9 cellular contexts compared by ENCODE assay signal in the genomic region with DNA sequence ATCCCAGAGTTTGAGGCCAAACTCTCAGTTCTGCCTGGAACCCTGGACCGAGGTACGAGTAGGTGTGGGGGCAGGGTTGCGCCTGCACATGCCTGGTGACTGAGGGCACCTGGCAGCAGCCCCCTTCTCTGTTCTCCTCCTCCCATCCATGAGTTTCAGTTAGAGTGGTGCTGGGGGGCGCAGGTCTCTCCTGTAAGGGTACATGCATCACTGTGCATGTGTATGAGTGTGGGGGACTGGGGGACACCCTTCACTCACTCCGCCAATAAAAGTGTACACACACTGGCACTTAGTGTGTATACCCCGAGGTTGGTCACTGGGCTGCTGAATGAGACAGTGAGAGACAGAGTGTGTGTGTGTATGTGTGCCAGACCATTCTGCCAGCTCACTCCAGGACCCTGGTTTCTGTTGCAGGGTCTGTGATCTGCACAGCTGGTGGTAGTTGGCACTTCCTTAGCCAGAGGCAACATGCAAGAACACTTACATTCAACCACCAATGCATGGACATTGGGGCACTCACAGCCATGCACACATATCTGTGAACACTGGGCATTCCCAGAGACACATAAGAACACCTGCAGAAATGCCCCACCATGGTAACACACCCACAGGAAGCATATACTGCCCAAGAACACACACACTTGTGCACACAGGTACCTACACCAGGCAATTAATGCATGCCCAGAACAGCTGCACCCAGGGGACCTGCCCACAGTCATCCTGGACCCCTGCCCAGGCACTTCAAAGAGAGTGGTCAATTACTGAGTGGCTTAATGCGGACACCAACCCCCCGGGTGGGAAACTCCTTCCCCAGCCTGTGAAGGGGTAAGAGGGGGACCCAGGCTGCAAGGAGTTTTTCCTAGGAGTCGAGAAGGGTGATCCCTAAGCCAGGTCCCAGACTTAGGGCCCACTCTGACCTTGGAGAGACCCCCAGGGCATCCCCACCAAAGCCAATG. TPM values are rescaled to one million over a fixed set of nuclear protein-coding genes. Genes with fewer than 3 reads are reported as not detected.
A peak's percentile ranks its signal among the peaks of the same experiment; 100 is the strongest.
DNase-seq lines count a peak whose midpoint lies in the region; ATAC-seq and TF ChIP-seq lines count a peak whose summit lies in the region.
"Had no signal": no experiment of that assay in that cellular context is flagged by ENCODE, and none has a peak within 500 bp of the region (broad histone marks: within the 10 kb centered on the region; RNA-seq: fewer than 3 reads in every experiment).

No MANE protein-coding gene starts in this region.

- POLR2A ChIA-PET in activated CD4-positive, alpha-beta T cell treated with anti-CD3 and anti-CD28 coated beads for 36 hours (lab: Charles Lee): no interaction called here

- no peak overlapping the region for H3K4me3 ChIP-seq in NB4 (ENCODE audit: low read depth, low read length)
- no peak overlapping the region for H3K4me3 ChIP-seq in osteoblast (ENCODE audit: insufficient read depth, low read length)

- no peak for DNase-seq in activated CD4-positive, alpha-beta T cell treated with anti-CD3 and anti-CD28 coated beads for 36 hours
- no peak for DNase-seq in activated CD4-positive, alpha-beta T cell treated with anti-CD3 and anti-CD28 coated beads for 1 hour
- peak; percentile 55 for DNase-seq in NB4 (ENCODE audit: low read depth)
- peak in 1 of 61 donors; percentile 53 for DNase-seq in caudate nucleus (lab: John Stamatoyannopoulos, UW)
- peak; percentile 77 for DNase-seq in osteoblast (ENCODE audit: insufficient read length, low spot score, missing footprints)
- no peak for DNase-seq in AG08395 (ENCODE audit: low spot score)
- no peak for DNase-seq in NCI-H1092 treated with DMSO at 0.1 percent for 48 hours (lab: John Stamatoyannopoulos, UW)

- no peak overlapping the region for H2AFZ ChIP-seq in osteoblast (ENCODE audit: low read length)

- H3K27ac ChIP-seq in caudate nucleus (ENCODE audit: low read depth, low read length) (peak overlapping the region; percentile 91), osteoblast (ENCODE audit: low read depth, low read length) (no peak overlapping the region)

- no peaks in the 10 kb centered on the region for H3K36me3 ChIP-seq in osteoblast (ENCODE audit: insufficient read depth, low read length)
- H3K36me3 ChIP-seq: transverse colon had no signal

- TF ChIP-seq POLR2A in NB4 (IDR thresholded peaks at IDR 0.05; ENCODE audit: extremely low read depth, insufficient read length) (no peak), GM18505 (IDR thresholded peaks at IDR 0.05; ENCODE audit: borderline replicate concordance, extremely low read depth, insufficient read depth, insufficient read length) (no peak)

- intact Hi-C loops in activated CD4-positive, alpha-beta T cell treated with anti-CD3 and anti-CD28 coated beads for 36 hours (cut with DNase I, micrococcal nuclease): loop anchor here (1.0 kb wide), 5 partner anchors 19 to 365 kb away; partner anchors contain the start of genes ATG2A (in 1 of the 2) and RPS6KA4 (in 1 of the 2)

- H3K27me3 ChIP-seq in osteoblast (ENCODE audit: insufficient read depth, low read length): peaks cover 17% of the 10 kb centered on the region

- no peak overlapping the region for H3K27ac Mint-ChIP-seq in activated CD4-positive, alpha-beta T cell treated with anti-CD3 and anti-CD28 coated beads for 36 hours

- H3K4me3 Mint-ChIP-seq in activated CD4-positive, alpha-beta T cell treated with anti-CD3 and anti-CD28 coated beads for 36 hours: peak overlapping the region; percentile 46

- CTCF ChIA-PET in activated CD4-positive, alpha-beta T cell treated with anti-CD3 and anti-CD28 coated beads for 36 hours (lab: Charles Lee): no interaction called here

- H3K79me2 ChIP-seq in osteoblast (ENCODE audit: insufficient read depth, low read length): no peaks in the 10 kb centered on the region

- peaks cover 18% of the 10 kb centered on the region for H3K27me3 Mint-ChIP-seq in activated CD4-positive, alpha-beta T cell treated with anti-CD3 and anti-CD28 coated beads for 36 hours

- H3K9me3 Mint-ChIP-seq in activated CD4-positive, alpha-beta T cell treated with anti-CD3 and anti-CD28 coated beads for 36 hours (ENCODE audit: low read depth): no peaks in the 10 kb centered on the region

- no peaks in the 10 kb centered on the region for H3K36me3 Mint-ChIP-seq in activated CD4-positive, alpha-beta T cell treated with anti-CD3 and anti-CD28 coated beads for 36 hours (ENCODE audit: low read depth)

- ATAC-seq in activated CD4-positive, alpha-beta T cell treated with anti-CD3 and anti-CD28 coated beads for 36 hours: no peak
- ATAC-seq in GM18505 (IDR thresholded peaks at IDR 0.05; ENCODE audit: unreplicated experiment): no peak

- no peaks in the 10 kb centered on the region for H3K4me1 ChIP-seq in osteoblast (ENCODE audit: insufficient read depth, low read length)

- no peaks in the 10 kb centered on the region for H3K9me3 ChIP-seq in osteoblast (ENCODE audit: low read depth, low read length)
- H3K9me3 ChIP-seq: transverse colon had no signal

- TF ChIP-seq CTCF in NB4 (IDR thresholded peaks at IDR 0.05; ENCODE audit: low read depth, low read length) (no peak), osteoblast (IDR thresholded peaks at IDR 0.05; ENCODE audit: extremely low read depth, low read depth, low read length) (no peak)

- H4K20me1 ChIP-seq in osteoblast (ENCODE audit: insufficient read depth, low read length): no peaks in the 10 kb centered on the region

- no peak overlapping the region for H3K4me2 ChIP-seq in osteoblast (ENCODE audit: insufficient read depth, low read length)

- peaks cover 11% of the 10 kb centered on the region for H3K4me1 Mint-ChIP-seq in activated CD4-positive, alpha-beta T cell treated with anti-CD3 and anti-CD28 coated beads for 36 hours

RNA-seq across cellular contexts. Expression of gene NRXN2, which starts 1.2 kb away (rescaled TPM):
- under 1 TPM; 0.18 to 0.39 TPM for total RNA-seq in activated CD4-positive, alpha-beta T cell treated with anti-CD3 and anti-CD28 coated beads for 36 hours
- total RNA-seq in osteoblast: 62.5 and 90.1 TPM in 2 replicates

RNA-seq across cellular contexts. Expression of gene RASGRP2, which starts 19.8 kb away (rescaled TPM):
- 1 to 10 TPM; 5.6 to 5.9 TPM for total RNA-seq in activated CD4-positive, alpha-beta T cell treated with anti-CD3 and anti-CD28 coated beads for 36 hours
- 0.29 TPM in 1 of 2 replicates, not detected in the other for total RNA-seq in osteoblast

RNA-seq across cellular contexts. Expression of gene PYGM, which starts 35.6 kb away (rescaled TPM):
- 1 to 10 TPM in 1 of 2 experiments, under 1 TPM in 1; 0.87 to 1.5 TPM for total RNA-seq in activated CD4-positive, alpha-beta T cell treated with anti-CD3 and anti-CD28 coated beads for 36 hours
- 0.29 and 0.36 TPM in 2 replicates for total RNA-seq in osteoblast

RNA-seq across cellular contexts. Expression of gene SF1, which starts 54.2 kb away (rescaled TPM):
- 100 to 1,000 TPM; 318 to 362 TPM for total RNA-seq in activated CD4-positive, alpha-beta T cell treated with anti-CD3 and anti-CD28 coated beads for 36 hours
- 114 and 130 TPM in 2 replicates for total RNA-seq in osteoblast

Comparison
In these comparisons a context has a peak if more than half of its experiments do, and no peak if none do; other contexts are left out.
1. DNase-seq: peak in NB4 (single experiment) and osteoblast (single experiment); none in activated CD4-positive, alpha-beta T cell treated with anti-CD3 and anti-CD28 coated beads for 36 hours (single experiment), activated CD4-positive, alpha-beta T cell treated with anti-CD3 and anti-CD28 coated beads for 1 hour (single experiment), AG08395 (single experiment) and NCI-H1092 treated with DMSO at 0.1 percent for 48 hours (single experiment).
2. RNA of gene NRXN2, which starts 1.2 kb away (total RNA-seq): 62.5 to 90.1 TPM in osteoblast; 0.18 to 0.39 TPM in activated CD4-positive, alpha-beta T cell treated with anti-CD3 and anti-CD28 coated beads for 36 hours; every median in the first group is over 10 times any median in the second.